Comparison of ENCODE assay signal across 1 cellular context in genomic region chr5:169590602-169591001, GRCh38.
TF ChIP-seq lines count a peak whose summit lies in the region.

No MANE protein-coding gene starts in this region.

TF ChIP-seq in SK-N-SH, 30 proteins besides CTCF, POLR2A, EP300 and RAD21 (continued from another document):
- no peak for TF ChIP-seq MAX (IDR thresholded peaks at IDR 0.05; ENCODE audit: low read depth)
- TF ChIP-seq ZBTB33 (IDR thresholded peaks at IDR 0.05; ENCODE audit: borderline replicate concordance, low read depth): no peak
- TF ChIP-seq FOXM1 (IDR thresholded peaks at IDR 0.05; ENCODE audit: low read depth): no peak
- no peak for TF ChIP-seq ELF1 (IDR thresholded peaks at IDR 0.05)
- no peak for TF ChIP-seq USF2 (IDR thresholded peaks at IDR 0.05; ENCODE audit: borderline replicate concordance, low read depth, low read length)
- TF ChIP-seq TAF1 (IDR thresholded peaks at IDR 0.05; ENCODE audit: borderline replicate concordance, low read depth, low read length): no peak
- no peak for TF ChIP-seq CHD2 (IDR thresholded peaks at IDR 0.05; ENCODE audit: low read length, partially characterized antibody)
TF ChIP-seq in SK-N-SH: peak in this region for 0.
